ENCODE assay signal across 8 cellular contexts in the genomic region with DNA sequence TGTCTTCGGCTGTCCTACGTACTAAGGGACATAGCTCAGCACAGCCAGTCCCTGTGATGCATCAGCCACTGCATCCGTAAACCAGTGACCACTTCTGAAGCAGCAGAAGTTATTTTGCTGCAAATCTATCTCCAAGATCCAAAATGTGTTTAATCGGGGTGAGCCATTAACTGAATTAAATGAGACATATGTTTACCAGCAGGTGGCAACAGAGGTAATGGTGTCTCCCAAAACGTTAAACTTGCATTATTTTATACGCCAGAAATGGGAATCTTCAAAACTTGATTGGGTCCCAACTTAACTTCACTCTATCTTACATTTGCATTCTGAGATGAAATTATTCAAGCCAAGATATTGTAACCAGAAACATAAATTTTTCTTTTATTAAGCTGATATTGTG.
DNase-seq lines count a peak whose midpoint lies in the region; ATAC-seq and TF ChIP-seq lines count a peak whose summit lies in the region.

No MANE protein-coding gene starts in this region.

- TF ChIP-seq CTCF in cardiac fibroblast (IDR thresholded peaks at IDR 0.05; ENCODE audit: low read depth, low read length), result peak; percentile 49
- TF ChIP-seq CTCF in nephron progenitor cell (IDR thresholded peaks at IDR 0.05), result peak; percentile 17
- TF ChIP-seq CTCF in WTC11 (IDR thresholded peaks at IDR 0.05), result no peak

- POLR2A ChIA-PET in activated CD4-positive, alpha-beta memory T cell treated with anti-CD3 and anti-CD28 coated beads, Interleukin-2, amount 10 ng/mL, durations not matched to agents 7 days and 5 days (lab: Charles Lee), result no interaction called here
- POLR2A ChIA-PET in WTC11 (lab: Charles Lee), result no interaction called here

- CTCF ChIA-PET in activated CD4-positive, alpha-beta memory T cell treated with anti-CD3 and anti-CD28 coated beads, Interleukin-2, amount 10 ng/mL, durations not matched to agents 7 days and 5 days (lab: Charles Lee), result interaction anchor here (1.3 to 3.1 kb wide), 3 partner anchors 142 to 152 kb away, joined by 3 to 17 read pairs (median 4); no protein-coding TSS in a partner anchor
- CTCF ChIA-PET in WTC11 (lab: Charles Lee), result interaction anchor here (0.7 to 2.9 kb wide), 7 partner anchors 14 to 152 kb away, joined by 3 to 21 read pairs (median 4); partner anchors contain the start of gene BOC

- H3K4me3 ChIP-seq in cardiac fibroblast (replicated peaks in 1 of 2; ENCODE audit: low read depth in 2 of 2, low read length in 2 of 2), result no peak overlapping the region

- H3K36me3 Mint-ChIP-seq in nephron progenitor cell (ENCODE audit: low read depth), result peaks cover 21% of the 10 kb centered on the region
- H3K36me3 Mint-ChIP-seq in activated CD4-positive, alpha-beta memory T cell treated with anti-CD3 and anti-CD28 coated beads, Interleukin-2, amount 10 ng/mL, durations not matched to agents 7 days and 5 days (ENCODE audit: low read depth), result no peaks in the 10 kb centered on the region
- no peaks in the 10 kb centered on the region for H3K36me3 Mint-ChIP-seq in WTC11

- no peak; the same call in 1 of the 2 replicates for ATAC-seq in WTC11

- DNase-seq in DMS53 treated with DMSO at 0.1 percent for 48 hours (lab: John Stamatoyannopoulos, UW; ENCODE audit: unreplicated experiment) (peak; percentile 6), LHCN-M2 (ENCODE audit: low read depth) (peak; percentile 27), cardiac fibroblast (ENCODE audit: low read depth in 2 of 2) (peak; percentile 59 to 61), nephron progenitor cell (no peak), SKM-1 (lab: John Stamatoyannopoulos, UW; ENCODE audit: unreplicated experiment) (no peak), WTC11 (ENCODE audit: low spot score) (no peak)
- DNase-seq in activated CD4-positive, alpha-beta memory T cell treated with anti-CD3 and anti-CD28 coated beads, Interleukin-2, amount 10 ng/mL, durations not matched to agents 7 days and 5 days, result no peak
- no peak for DNase-seq in activated CD4-positive, alpha-beta T cell treated with anti-CD3 and anti-CD28 coated beads, Interleukin-2, amount 50 U/mL, for 1 hour

- H3K4me1 Mint-ChIP-seq in nephron progenitor cell (peaks cover 36% of the 10 kb centered on the region), WTC11 (peaks cover 9% of the 10 kb centered on the region)
- H3K4me1 Mint-ChIP-seq in activated CD4-positive, alpha-beta memory T cell treated with anti-CD3 and anti-CD28 coated beads, Interleukin-2, amount 10 ng/mL, durations not matched to agents 7 days and 5 days, result peaks cover 3% of the 10 kb centered on the region

- H3K27ac Mint-ChIP-seq in nephron progenitor cell (no peak overlapping the region), WTC11 (no peak overlapping the region)
- H3K27ac Mint-ChIP-seq in activated CD4-positive, alpha-beta memory T cell treated with anti-CD3 and anti-CD28 coated beads, Interleukin-2, amount 10 ng/mL, durations not matched to agents 7 days and 5 days, result no peak overlapping the region

- H3K9me3 Mint-ChIP-seq in nephron progenitor cell, result peaks cover 25% of the 10 kb centered on the region
- H3K9me3 Mint-ChIP-seq in activated CD4-positive, alpha-beta memory T cell treated with anti-CD3 and anti-CD28 coated beads, Interleukin-2, amount 10 ng/mL, durations not matched to agents 7 days and 5 days, result no peaks in the 10 kb centered on the region
- H3K9me3 Mint-ChIP-seq in WTC11, result no peaks in the 10 kb centered on the region

- H3K27me3 Mint-ChIP-seq in nephron progenitor cell (ENCODE audit: low read depth, poor library complexity) (no peaks in the 10 kb centered on the region), WTC11 (ENCODE audit: low read depth) (peaks cover 3% of the 10 kb centered on the region; the same call in 1 of the 2 replicates)
- no peaks in the 10 kb centered on the region for H3K27me3 Mint-ChIP-seq in activated CD4-positive, alpha-beta memory T cell treated with anti-CD3 and anti-CD28 coated beads, Interleukin-2, amount 10 ng/mL, durations not matched to agents 7 days and 5 days

- no peak overlapping the region for H3K4me3 Mint-ChIP-seq in nephron progenitor cell
- H3K4me3 Mint-ChIP-seq in activated CD4-positive, alpha-beta memory T cell treated with anti-CD3 and anti-CD28 coated beads, Interleukin-2, amount 10 ng/mL, durations not matched to agents 7 days and 5 days, result no peak overlapping the region
- no peak overlapping the region for H3K4me3 Mint-ChIP-seq in WTC11

TF ChIP-seq in WTC11, 78 proteins besides CTCF, POLR2A, EP300 and RAD21:
- no peak for TF ChIP-seq NR3C1 (CRISPR knock-in tag; conservative IDR thresholded peaks at IDR 0.05; ENCODE audit: low read depth)

Comparison
In these comparisons a context has a peak if more than half of its experiments do, and no peak if none do; other contexts are left out.
1. DNase-seq: peak in DMS53 treated with DMSO at 0.1 percent for 48 hours (single experiment), LHCN-M2 (single experiment) and cardiac fibroblast (2 of 2); none in nephron progenitor cell (single experiment), activated CD4-positive, alpha-beta memory T cell treated with anti-CD3 and anti-CD28 coated beads, Interleukin-2, amount 10 ng/mL, durations not matched to agents 7 days and 5 days (single experiment), activated CD4-positive, alpha-beta T cell treated with anti-CD3 and anti-CD28 coated beads, Interleukin-2, amount 50 U/mL, for 1 hour (single experiment), SKM-1 (single experiment) and WTC11 (single experiment).